ENCODE assay signal across 1 cellular context in genomic region chr4:89309154-89309553, GRCh38. TPM values are rescaled to one million over a fixed set of nuclear protein-coding genes. Genes with fewer than 3 reads are reported as not detected.
"Had no signal": no experiment of that assay in that cellular context is flagged by ENCODE, and none has a peak within 500 bp of the region (broad histone marks: within the 10 kb centered on the region; RNA-seq: fewer than 3 reads in every experiment).

No MANE protein-coding gene starts in this region.

RNA-seq across cellular contexts. Expression of gene GPRIN3, which starts 1.6 kb away (rescaled TPM):
- total RNA-seq: osteocyte had no signal
